8 cellular contexts compared by ENCODE assay signal in genomic region chr22:41621911-41622179, GRCh38. TPM values are rescaled to one million over a fixed set of nuclear protein-coding genes. Genes with fewer than 3 reads are reported as not detected.
DNase-seq lines count a peak whose midpoint lies in the region; ATAC-seq and TF ChIP-seq lines count a peak whose summit lies in the region.

No MANE protein-coding gene starts in this region.

- no peak overlapping the region for H2BK15ac ChIP-seq in mesenchymal stem cell (ENCODE audit: low read depth, poor library complexity, severe bottlenecking)

- H3K4me1 ChIP-seq in heart left ventricle: peaks cover 0 to 50% (median 32%) of the 10 kb centered on the region in 12 donors
- peaks cover 3% of the 10 kb centered on the region for H3K4me1 ChIP-seq in mesenchymal stem cell (ENCODE audit: control insufficient read depth, insufficient read depth, low read depth, low read length)
- H3K4me1 ChIP-seq in urinary bladder (ENCODE audit: insufficient read depth): no peaks in the 10 kb centered on the region

- no peaks in the 10 kb centered on the region for H3K27me3 ChIP-seq in heart left ventricle
- no peaks in the 10 kb centered on the region for H3K27me3 ChIP-seq in mesenchymal stem cell (ENCODE audit: control insufficient read depth in 1 of 2, insufficient read depth in 1 of 2, low read length in 2 of 2)

- ATAC-seq in heart left ventricle (no peak), Right ventricle myocardium superior (ENCODE audit: poor library complexity) (no peak), HG03571 (IDR thresholded peaks at IDR 0.05; ENCODE audit: unreplicated experiment) (no peak), GM18867 (IDR thresholded peaks at IDR 0.05; ENCODE audit: unreplicated experiment) (no peak)

- peak overlapping the region in 1 of 2 experiments; percentile 50 for H3K18ac ChIP-seq in mesenchymal stem cell (ENCODE audit: low read depth in 1 of 2, low read length in 2 of 2)

- peak overlapping the region; percentile 95 for H3K27ac Mint-ChIP-seq in MCF 10A (ENCODE audit: low read depth, unreplicated experiment)

- peak overlapping the region; percentile 94 for H3K9ac ChIP-seq in mesenchymal stem cell (ENCODE audit: low read length)

- BruUV-seq in MCF 10A (replicated peaks; lab: Mats Ljungman, UMichigan): no TSS peak

- H3K4me1 Mint-ChIP-seq in MCF 10A (ENCODE audit: insufficient read depth, unreplicated experiment): peaks cover 25% of the 10 kb centered on the region

- H3K4me3 ChIP-seq in heart left ventricle: peak overlapping the region; percentile 72 to 99 (median 92)
- peak overlapping the region; percentile 82 to 84 for H3K4me3 ChIP-seq in mesenchymal stem cell (ENCODE audit: insufficient read depth in 1 of 2, low read depth in 1 of 2, low read length in 2 of 2)
- peak overlapping the region; percentile 72 for H3K4me3 ChIP-seq in urinary bladder (ENCODE audit: low read depth, low read length)

- H2BK120ac ChIP-seq in mesenchymal stem cell (ENCODE audit: low read depth, low read length): no peak overlapping the region

- peak overlapping the region; percentile 91 to 99 (median 97) for H3K27ac ChIP-seq in heart left ventricle
- peak overlapping the region; percentile 87 for H3K27ac ChIP-seq in mesenchymal stem cell (ENCODE audit: low read length, poor library complexity, severe bottlenecking)
- no peak overlapping the region for H3K27ac ChIP-seq in urinary bladder (ENCODE audit: low read depth)

- H3K9me3 ChIP-seq in heart left ventricle (no peaks in the 10 kb centered on the region), mesenchymal stem cell (ENCODE audit: control insufficient read depth, low read length) (no peaks in the 10 kb centered on the region)

- no peaks in the 10 kb centered on the region for H3K9me3 Mint-ChIP-seq in MCF 10A (ENCODE audit: unreplicated experiment)

- POLR2A ChIA-PET in MCF 10A (lab: Yijun Ruan, JAX): interaction anchor here (0.6 to 4.7 kb wide), 29 partner anchors 9 to 1294 kb away, joined by 3 to 60 read pairs (median 4); partner anchors contain the start of genes PHF5A, PMM1, POLR3H and SNU13

- H2AK5ac ChIP-seq in mesenchymal stem cell (ENCODE audit: low read length, severe bottlenecking): no peak overlapping the region

- H3K4me3 Mint-ChIP-seq in MCF 10A (ENCODE audit: unreplicated experiment): peak overlapping the region; percentile 93

- DNase-seq in heart left ventricle (no peak), Right ventricle myocardium superior (no peak), MCF 10A (ENCODE audit: unreplicated experiment) (no peak), mesenchymal stem cell (no peak), HCEC 1CT (no peak)

- CTCF ChIA-PET in MCF 10A (lab: Yijun Ruan, JAX): interaction anchor here (0.6 to 0.7 kb wide), 3 partner anchors 42 to 349 kb away, joined by 3 read pairs; no protein-coding TSS in a partner anchor

- H3K14ac ChIP-seq in mesenchymal stem cell (ENCODE audit: low read length in 2 of 2): no peak overlapping the region

- H2AFZ ChIP-seq in mesenchymal stem cell (ENCODE audit: low read depth, low read length): no peak overlapping the region

- intact Hi-C loops in heart left ventricle (cut with DNase I) (no loop called here), Right ventricle myocardium superior (cut with DNase I) (no loop called here), MCF 10A (cut with micrococcal nuclease) (no loop called here)

- no peak overlapping the region for H4K91ac ChIP-seq in mesenchymal stem cell (ENCODE audit: low read length)

- H3K23ac ChIP-seq in mesenchymal stem cell (ENCODE audit: low read length in 2 of 2): no peak overlapping the region

- no peaks in the 10 kb centered on the region for H3K27me3 Mint-ChIP-seq in MCF 10A (ENCODE audit: insufficient read depth, unreplicated experiment)

- no peak overlapping the region for H2BK5ac ChIP-seq in mesenchymal stem cell (ENCODE audit: low read depth, low read length, poor library complexity, severe bottlenecking)

- peak overlapping the region; percentile 83 for H3K4me2 ChIP-seq in mesenchymal stem cell (ENCODE audit: low read length, poor library complexity, severe bottlenecking)

- H3K79me1 ChIP-seq in mesenchymal stem cell (replicated peaks; ENCODE audit: low read length, poor library complexity, severe bottlenecking): peaks cover 5% of the 10 kb centered on the region

- peaks cover 65% of the 10 kb centered on the region for H3K36me3 Mint-ChIP-seq in MCF 10A (ENCODE audit: insufficient read depth, unreplicated experiment)

- peak overlapping the region in 1 of 2 experiments; percentile 21 for H3K4ac ChIP-seq in mesenchymal stem cell (ENCODE audit: low read depth in 1 of 2, low read length in 2 of 2)

- 2 to 6% (median 4%) methylated on average over 8 of the region's 8 CpGs for WGBS in heart left ventricle, 4 donors
- WGBS in mesenchymal stem cell: 15% methylated on average over 8 of the region's 8 CpGs
- 4% methylated on average over 8 of the region's 8 CpGs for WGBS in urinary bladder

- H3K36me3 ChIP-seq in heart left ventricle (peaks cover 2 to 57% (median 46%) of the 10 kb centered on the region in 9 donors), mesenchymal stem cell (ENCODE audit: control insufficient read depth in 1 of 2, insufficient read depth in 2 of 2, low read depth in 1 of 2, low read length in 2 of 2) (peaks cover 32 to 38% of the 10 kb centered on the region in 2 experiments), urinary bladder (ENCODE audit: insufficient read depth) (no peaks in the 10 kb centered on the region)

- TF ChIP-seq CTCF in heart left ventricle (IDR thresholded peaks at IDR 0.05): no peak
- TF ChIP-seq CTCF in MCF 10A (IDR thresholded peaks at IDR 0.05; ENCODE audit: unreplicated experiment): no peak

- H4K8ac ChIP-seq in mesenchymal stem cell (ENCODE audit: low read length): no peak overlapping the region

- no peak overlapping the region for H2BK12ac ChIP-seq in mesenchymal stem cell (ENCODE audit: low read length in 2 of 2)

- no peak for TF ChIP-seq POLR2A in heart left ventricle (IDR thresholded peaks at IDR 0.05)

RNA-seq across cellular contexts. Expression of gene XRCC6, which starts 0.8 kb away (rescaled TPM):
- 100 to 1,000 TPM; 162 to 204 (median 176) TPM for total RNA-seq in heart left ventricle
- 100 to 1,000 TPM; 123 to 231 TPM for polyA plus RNA-seq in heart left ventricle
- total RNA-seq in Right ventricle myocardium superior: 143 TPM
- 173 and 203 TPM in 2 replicates for total RNA-seq in MCF 10A (2022)
- polyA plus RNA-seq in mesenchymal stem cell (2013, experiment 1 of 2): 156 TPM
- polyA plus RNA-seq in mesenchymal stem cell (2013, experiment 2 of 2): 159 TPM
- total RNA-seq in urinary bladder: 199 TPM
- 195 TPM for polyA plus RNA-seq in urinary bladder

RNA-seq across cellular contexts. Expression of gene DESI1, which starts 1.0 kb away (rescaled TPM):
- total RNA-seq in heart left ventricle: 10 to 100 TPM; 29.0 to 51.0 (median 40.6) TPM
- 10 to 100 TPM; 24.2 to 39.8 TPM for polyA plus RNA-seq in heart left ventricle
- total RNA-seq in Right ventricle myocardium superior: 38.4 TPM
- total RNA-seq in MCF 10A (2022): 59.6 and 67.2 TPM in 2 replicates
- polyA plus RNA-seq in mesenchymal stem cell (2013, experiment 1 of 2): 26.3 TPM
- polyA plus RNA-seq in mesenchymal stem cell (2013, experiment 2 of 2): 26.7 TPM
- total RNA-seq in urinary bladder: 12.7 TPM
- 14.5 TPM for polyA plus RNA-seq in urinary bladder

RNA-seq across cellular contexts. Expression of gene PMM1, which starts 32.2 kb away (rescaled TPM):
- total RNA-seq in heart left ventricle (10 to 100 TPM; 10.8 to 26.4 (median 22.9) TPM), Right ventricle myocardium superior (13.9 TPM), MCF 10A (2022) (29.9 and 30.9 TPM in 2 replicates), urinary bladder (8.8 TPM)
- polyA plus RNA-seq in heart left ventricle (10 to 100 TPM; 17.3 to 34.8 TPM), urinary bladder (63.2 TPM)
- 40.9 TPM for polyA plus RNA-seq in mesenchymal stem cell (2013, experiment 1 of 2)
- polyA plus RNA-seq in mesenchymal stem cell (2013, experiment 2 of 2): 41.2 TPM
